Comparison of ENCODE assay signal across 13 cellular contexts in the genomic region with DNA sequence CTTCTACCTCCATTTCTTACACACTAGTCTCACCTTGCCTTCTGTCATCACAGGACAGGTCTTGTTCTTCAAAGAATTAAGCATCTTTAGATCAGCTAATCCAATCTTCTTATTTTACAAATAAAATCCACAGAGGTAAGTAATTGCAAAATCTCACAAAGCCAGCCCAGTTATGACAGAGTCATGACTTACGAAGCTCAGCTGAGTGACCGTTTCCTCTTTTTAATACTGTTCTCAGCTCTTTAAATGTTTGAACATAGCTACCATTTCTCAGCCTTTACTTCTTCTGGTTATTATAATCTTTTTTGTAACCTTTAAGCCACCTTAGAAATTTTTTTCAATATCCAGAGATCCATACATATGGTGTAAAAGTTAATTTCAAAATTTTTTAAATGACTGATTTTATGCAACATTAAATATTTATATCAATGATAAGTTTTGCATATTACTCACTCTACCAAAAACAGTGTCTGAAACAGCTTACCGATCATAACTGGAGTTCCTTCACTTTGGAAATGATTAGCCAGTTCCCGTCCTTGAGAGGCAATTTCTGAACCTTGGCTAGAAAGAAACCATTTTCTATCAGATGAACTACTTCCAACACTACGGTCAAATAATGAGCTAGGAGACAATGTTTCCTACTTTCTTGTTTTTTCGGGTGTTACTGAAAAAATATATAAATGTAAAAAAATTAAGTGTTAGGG. TPM values are rescaled to one million over a fixed set of nuclear protein-coding genes. Genes with fewer than 3 reads are reported as not detected.
DNase-seq lines count a peak whose midpoint lies in the region; ATAC-seq and TF ChIP-seq lines count a peak whose summit lies in the region.
"Had no signal": no experiment of that assay in that cellular context is flagged by ENCODE, and none has a peak within 500 bp of the region (broad histone marks: within the 10 kb centered on the region; RNA-seq: fewer than 3 reads in every experiment).

No MANE protein-coding gene starts in this region.

- peaks cover 31% of the 10 kb centered on the region for H3K36me3 Mint-ChIP-seq in chondrocyte (ENCODE audit: low read depth)

- peak overlapping the region; percentile 36 for H3K27ac Mint-ChIP-seq in chondrocyte (ENCODE audit: unreplicated experiment)
- H3K27ac Mint-ChIP-seq: CD4-positive, alpha-beta T cell had no signal

- H3K4me3 Mint-ChIP-seq in chondrocyte (ENCODE audit: unreplicated experiment): no peak overlapping the region
- H3K4me3 Mint-ChIP-seq: CD4-positive, alpha-beta T cell had no signal

- TF ChIP-seq CTCF in chondrocyte (IDR thresholded peaks at IDR 0.05): no peak

- peak; percentile 71 for ATAC-seq in GM18861 (IDR thresholded peaks at IDR 0.05; ENCODE audit: unreplicated experiment)
- peak; percentile 54 for ATAC-seq in GM21515 (IDR thresholded peaks at IDR 0.05; ENCODE audit: unreplicated experiment)
- ATAC-seq in HG03378 (IDR thresholded peaks at IDR 0.05; ENCODE audit: unreplicated experiment): peak; percentile 64
- no peak for ATAC-seq in GM18498 (IDR thresholded peaks at IDR 0.05; ENCODE audit: unreplicated experiment)

- H3K4me1 Mint-ChIP-seq in chondrocyte (ENCODE audit: low read depth): peaks cover 8% of the 10 kb centered on the region

- H3K27me3 Mint-ChIP-seq in chondrocyte (ENCODE audit: low read depth): no peaks in the 10 kb centered on the region
- H3K27me3 Mint-ChIP-seq: CD4-positive, alpha-beta T cell had no signal

- peaks cover 5% of the 10 kb centered on the region for H3K9me3 Mint-ChIP-seq in chondrocyte (ENCODE audit: low read depth)
- H3K9me3 Mint-ChIP-seq: CD4-positive, alpha-beta T cell had no signal

- DNase-seq in chondrocyte (ENCODE audit: low spot score): no peak
- no peak for DNase-seq in stimulated activated CD4-positive, alpha-beta T cell treated with anti-CD3 and anti-CD28 coated beads, Interleukin-4, amount 100 ng/mL, for 1 hour
- no peak for DNase-seq in dedifferentiated amniotic fluid mesenchymal stem cell (ENCODE audit: extremely low spot score)
- no peak for DNase-seq in C1 segment of cervical spinal cord (lab: John Stamatoyannopoulos, UW)
- DNase-seq: activated CD4-positive, alpha-beta T cell treated with anti-CD3 and anti-CD28 coated beads for 48 hours; CD4-positive, alpha-beta T cell; KG1; NCI-H446 treated with DMSO at 0.1 percent for 48 hours; sigmoid colon had no signal

RNA-seq across cellular contexts. Expression of a gene that starts 8.8 kb away (rescaled TPM):
- total RNA-seq in chondrocyte: 8.6 to 18.3 TPM (median 16.7 TPM) in 3 replicates

RNA-seq across cellular contexts. Expression of a gene that starts 9.7 kb away (rescaled TPM):
- 0.46 to 0.52 TPM (median 0.49 TPM) in 3 replicates for total RNA-seq in chondrocyte

RNA-seq across cellular contexts. Expression of a gene that starts 20.3 kb away (rescaled TPM):
- total RNA-seq in chondrocyte: 25.2 to 35.0 TPM (median 33.0 TPM) in 3 replicates
